8 cellular contexts compared by ENCODE assay signal in genomic region chr12:124940143-124940392, GRCh38. TPM values are rescaled to one million over a fixed set of nuclear protein-coding genes. Genes with fewer than 3 reads are reported as not detected.
A peak's percentile ranks its signal among the peaks of the same experiment; 100 is the strongest.
DNase-seq lines count a peak whose midpoint lies in the region; ATAC-seq and TF ChIP-seq lines count a peak whose summit lies in the region.

No MANE protein-coding gene starts in this region.

- peak overlapping the region; percentile 95 to 100 for H3K27ac ChIP-seq in esophagus (ENCODE audit: low read depth in 2 of 2, low read length in 1 of 2)

- H3K4me2 ChIP-seq in Loucy (ENCODE audit: low read depth, low read length, poor library complexity, severe bottlenecking) (peak overlapping the region; percentile 94), skeletal muscle satellite cell (ENCODE audit: low read length) (peak overlapping the region; percentile 75)

- H3K9me3 ChIP-seq in Loucy (ENCODE audit: insufficient read depth, low read depth, low read length) (no peaks in the 10 kb centered on the region), esophagus (ENCODE audit: control insufficient read depth in 2 of 2, insufficient read depth in 1 of 2, low read depth in 1 of 2, low read length in 1 of 2) (no peaks in the 10 kb centered on the region), skeletal muscle satellite cell (replicated peaks; ENCODE audit: low read length) (no peaks in the 10 kb centered on the region)

- no peaks in the 10 kb centered on the region for H3K27me3 ChIP-seq in Loucy (ENCODE audit: insufficient read depth, low read length, poor library complexity, severe bottlenecking)
- H3K27me3 ChIP-seq in esophagus (ENCODE audit: control insufficient read depth in 1 of 2, insufficient read depth in 2 of 2, low read length in 2 of 2), result no peaks in the 10 kb centered on the region
- H3K27me3 ChIP-seq in skeletal muscle satellite cell (ENCODE audit: control insufficient read depth, insufficient read depth, low read length), result no peaks in the 10 kb centered on the region

- H3K36me3 ChIP-seq in Loucy (ENCODE audit: insufficient read depth, low read length), result no peaks in the 10 kb centered on the region
- peaks cover 0 to 3% of the 10 kb centered on the region in 2 donors for H3K36me3 ChIP-seq in esophagus (ENCODE audit: control insufficient read depth in 2 of 2, insufficient read depth in 2 of 2, low read length in 1 of 2)
- no peaks in the 10 kb centered on the region for H3K36me3 ChIP-seq in skeletal muscle satellite cell (ENCODE audit: insufficient read depth, low read length)

- H3K4me3 ChIP-seq in Loucy (ENCODE audit: low read length, poor library complexity, severe bottlenecking) (peak overlapping the region; percentile 83), esophagus (ENCODE audit: low read depth in 1 of 2, low read length in 2 of 2) (peak overlapping the region; percentile 48 to 52), skeletal muscle satellite cell (ENCODE audit: low read length) (peak overlapping the region; percentile 46)

- TF ChIP-seq CTCF in Loucy (conservative IDR thresholded peaks at IDR 0.05; ENCODE audit: low read length), result no peak

- no peak for DNase-seq in NCI-H146 treated with DMSO at 0.1 percent for 48 hours (lab: John Stamatoyannopoulos, UW; ENCODE audit: unreplicated experiment)
- DNase-seq in DMS114 treated with DMSO at 0.1 percent for 48 hours (lab: John Stamatoyannopoulos, UW; ENCODE audit: unreplicated experiment), result no peak

- no peaks in the 10 kb centered on the region for H4K20me1 ChIP-seq in Loucy (ENCODE audit: insufficient read depth, low read length, poor library complexity, severe bottlenecking)

- H3F3A ChIP-seq in Loucy (ENCODE audit: low read depth), result peaks cover 9% of the 10 kb centered on the region

- peaks cover 16% of the 10 kb centered on the region for H3K4me1 ChIP-seq in Loucy (ENCODE audit: insufficient read depth, low read length, poor library complexity, severe bottlenecking)
- H3K4me1 ChIP-seq in esophagus (ENCODE audit: control insufficient read depth in 2 of 2, insufficient read depth in 2 of 2, low read length in 1 of 2), result peaks cover 0 to 3% of the 10 kb centered on the region in 2 donors
- H3K4me1 ChIP-seq in skeletal muscle satellite cell (ENCODE audit: control insufficient read depth, insufficient read depth, low read length), result peaks cover 35% of the 10 kb centered on the region

- H2AFZ ChIP-seq in Loucy (ENCODE audit: low read length), result peak overlapping the region; percentile 71

- no peaks in the 10 kb centered on the region for H3K9me2 ChIP-seq in Loucy (replicated peaks; ENCODE audit: low read depth, low read length)

- ATAC-seq in GM18907 (IDR thresholded peaks at IDR 0.05; ENCODE audit: unreplicated experiment), result peak; percentile 4
- ATAC-seq in HG03139 (IDR thresholded peaks at IDR 0.05; ENCODE audit: unreplicated experiment), result no peak
- no peak for ATAC-seq in GM19452 (IDR thresholded peaks at IDR 0.05; ENCODE audit: unreplicated experiment)

- H3K79me2 ChIP-seq in Loucy (ENCODE audit: insufficient read depth, low read length), result peaks cover 15% of the 10 kb centered on the region; the same call in 1 of the 2 replicates

- H3K9ac ChIP-seq in Loucy (ENCODE audit: low read depth, low read length, poor library complexity, severe bottlenecking), result peak overlapping the region; percentile 99
- peak overlapping the region; percentile 43 for H3K9ac ChIP-seq in skeletal muscle satellite cell (ENCODE audit: low read depth, low read length)

- WGBS in esophagus, 2 donors, result 2% methylated on average over 8 of the region's 8 CpGs

RNA-seq across cellular contexts. Expression of gene UBC, which starts 25.6 kb away (rescaled TPM):
- 1,000 to 10,000 TPM; 1,354 to 1,419 TPM for polyA plus RNA-seq in esophagus
- 1,475 and 1,652 TPM in 2 replicates for total RNA-seq in skeletal muscle satellite cell (2012; rRNA removed)

RNA-seq across cellular contexts. Expression of gene DHX37, which starts 48.9 kb away (rescaled TPM):
- 1 to 10 TPM; 8.8 to 9.0 TPM for polyA plus RNA-seq in esophagus
- total RNA-seq in skeletal muscle satellite cell (2012; rRNA removed), result 20.8 and 21.0 TPM in 2 replicates

RNA-seq across cellular contexts. Expression of gene BRI3BP, which starts 53.4 kb away (rescaled TPM):
- polyA plus RNA-seq in esophagus, result 1 to 10 TPM; 3.2 to 5.3 TPM
- 8.1 and 8.4 TPM in 2 replicates for total RNA-seq in skeletal muscle satellite cell (2012; rRNA removed)
